26 cellular contexts compared by ENCODE assay signal in the genomic region with DNA sequence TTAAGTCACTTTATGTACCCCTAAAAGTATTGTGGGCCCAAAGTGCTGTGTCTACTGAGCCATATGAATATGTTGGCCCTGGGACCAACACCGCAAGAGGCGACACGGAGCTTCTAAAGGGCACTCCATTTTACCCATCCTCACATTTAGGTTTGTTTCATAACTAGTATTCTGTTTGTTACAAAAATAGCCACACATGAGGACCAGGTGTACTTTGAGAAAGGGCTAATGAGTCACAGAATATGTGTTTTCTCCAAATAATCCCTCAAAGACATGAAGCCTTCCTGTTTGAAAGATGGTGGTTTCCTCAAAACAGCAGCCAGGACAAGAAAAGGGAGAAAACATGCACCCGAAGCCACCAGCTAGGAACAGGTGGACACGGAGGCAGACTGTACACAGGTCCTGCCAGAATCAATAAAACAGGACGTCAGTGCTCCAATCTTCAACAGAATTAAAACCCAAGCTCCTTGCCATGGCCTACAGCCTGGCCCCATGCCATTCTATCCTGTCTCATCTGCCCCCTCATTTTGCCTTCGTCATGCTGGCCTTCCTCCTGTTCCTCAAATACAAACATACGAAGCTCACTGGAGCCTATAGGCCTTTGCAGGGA. TPM values are rescaled to one million over a fixed set of nuclear protein-coding genes. Genes with fewer than 3 reads are reported as not detected.
"Had no signal": no experiment of that assay in that cellular context is flagged by ENCODE, and none has a peak within 500 bp of the region (broad histone marks: within the 10 kb centered on the region; RNA-seq: fewer than 3 reads in every experiment).

No MANE protein-coding gene starts in this region.

- ATAC-seq: activated T-cell treated with anti-CD3 and anti-CD28 coated beads, Interleukin-2, amount 50 U/mL, for 72 hours; gastroesophageal sphincter; left cardiac atrium; stimulated activated naive B cell treated with anti-CD40 and anti-IgM and Interleukin-4, amounts not matched to agents 10 μg/mL and 1 μg/mL and 100 μg/mL, for 72 hours had no signal

- DNase-seq: activated CD4-positive, alpha-beta T cell treated with anti-CD3 and anti-CD28 coated beads for 4 hours; activated CD4-positive, alpha-beta T cell treated with anti-CD3 and anti-CD28 coated beads, Interleukin-2, amount 50 U/mL, for 4 hours; activated naive CD4-positive, alpha-beta T cell treated with Interleukin-2 at 50 U/mL for 16 hours; activated naive CD8-positive, alpha-beta T cell treated with anti-CD3 and anti-CD28 coated beads, Interleukin-2, amount 10 ng/mL, durations not matched to agents 7 days and 5 days; activated T-cell treated with anti-CD3 and anti-CD28 coated beads for 4 hours; activated T-cell treated with anti-CD3 and anti-CD28 coated beads, Interleukin-2, amount 50 U/mL, for 72 hours; brain microvascular endothelial cell; dorsolateral prefrontal cortex; effector memory CD4-positive, alpha-beta T cell; islet precursor cell; left cardiac atrium; mammary epithelial cell; naive B cell; ovary; stimulated activated CD4-positive, alpha-beta T cell treated with anti-CD3 and anti-CD28 coated beads, Interleukin-15, amount 100 ng/mL, for 24 hours; stimulated activated CD4-positive, alpha-beta T cell treated with anti-CD3 and anti-CD28 coated beads, Interleukin-2, amount 100 ng/mL, for 24 hours; stimulated activated naive B cell treated with anti-CD40 and anti-IgM and Interleukin-4, amounts not matched to agents 10 μg/mL and 1 μg/mL and 100 μg/mL, for 72 hours; stomach; thyroid gland; upper lobe of left lung had no signal

- H3K4me1 Mint-ChIP-seq: activated naive CD8-positive, alpha-beta T cell treated with anti-CD3 and anti-CD28 coated beads, Interleukin-2, amount 10 ng/mL, durations not matched to agents 7 days and 5 days; mesothelial cell of epicardium; naive B cell; stimulated activated naive B cell treated with anti-CD40 and anti-IgM and Interleukin-4, amounts not matched to agents 10 μg/mL and 1 μg/mL and 100 μg/mL, for 72 hours had no signal

- H3K27ac Mint-ChIP-seq: activated naive CD8-positive, alpha-beta T cell treated with anti-CD3 and anti-CD28 coated beads, Interleukin-2, amount 10 ng/mL, durations not matched to agents 7 days and 5 days; activated T-cell treated with anti-CD3 and anti-CD28 coated beads, Interleukin-2, amount 50 U/mL, for 72 hours; mesothelial cell of epicardium; naive B cell; stimulated activated naive B cell treated with anti-CD40 and anti-IgM and Interleukin-4, amounts not matched to agents 10 μg/mL and 1 μg/mL and 100 μg/mL, for 72 hours had no signal

- H3K4me3 ChIP-seq: ascending aorta, coronary artery, dorsolateral prefrontal cortex, gastroesophageal sphincter, hepatocyte, ovary, right atrium auricular region, stomach, thyroid gland, upper lobe of left lung had no signal

- H3K4me3 Mint-ChIP-seq: activated naive CD8-positive, alpha-beta T cell treated with anti-CD3 and anti-CD28 coated beads, Interleukin-2, amount 10 ng/mL, durations not matched to agents 7 days and 5 days; activated T-cell treated with anti-CD3 and anti-CD28 coated beads, Interleukin-2, amount 50 U/mL, for 72 hours; mesothelial cell of epicardium; stimulated activated naive B cell treated with anti-CD40 and anti-IgM and Interleukin-4, amounts not matched to agents 10 μg/mL and 1 μg/mL and 100 μg/mL, for 72 hours had no signal

- H3K36me3 Mint-ChIP-seq: activated naive CD8-positive, alpha-beta T cell treated with anti-CD3 and anti-CD28 coated beads, Interleukin-2, amount 10 ng/mL, durations not matched to agents 7 days and 5 days; stimulated activated naive B cell treated with anti-CD40 and anti-IgM and Interleukin-4, amounts not matched to agents 10 μg/mL and 1 μg/mL and 100 μg/mL, for 72 hours had no signal

- H3K27me3 Mint-ChIP-seq: activated naive CD8-positive, alpha-beta T cell treated with anti-CD3 and anti-CD28 coated beads, Interleukin-2, amount 10 ng/mL, durations not matched to agents 7 days and 5 days; naive B cell; stimulated activated naive B cell treated with anti-CD40 and anti-IgM and Interleukin-4, amounts not matched to agents 10 μg/mL and 1 μg/mL and 100 μg/mL, for 72 hours had no signal

- H3K9me3 Mint-ChIP-seq: activated naive CD8-positive, alpha-beta T cell treated with anti-CD3 and anti-CD28 coated beads, Interleukin-2, amount 10 ng/mL, durations not matched to agents 7 days and 5 days had no signal

RNA-seq across cellular contexts. Expression of gene GRB14, which starts 21.8 kb away (rescaled TPM):
- total RNA-seq: activated naive CD8-positive, alpha-beta T cell treated with anti-CD3 and anti-CD28 coated beads, Interleukin-2, amount 10 ng/mL, durations not matched to agents 7 days and 5 days; activated T-cell treated with anti-CD3 and anti-CD28 coated beads, Interleukin-2, amount 50 U/mL, for 72 hours had no signal
